ENCODE assay signal across 13 cellular contexts in the genomic region with DNA sequence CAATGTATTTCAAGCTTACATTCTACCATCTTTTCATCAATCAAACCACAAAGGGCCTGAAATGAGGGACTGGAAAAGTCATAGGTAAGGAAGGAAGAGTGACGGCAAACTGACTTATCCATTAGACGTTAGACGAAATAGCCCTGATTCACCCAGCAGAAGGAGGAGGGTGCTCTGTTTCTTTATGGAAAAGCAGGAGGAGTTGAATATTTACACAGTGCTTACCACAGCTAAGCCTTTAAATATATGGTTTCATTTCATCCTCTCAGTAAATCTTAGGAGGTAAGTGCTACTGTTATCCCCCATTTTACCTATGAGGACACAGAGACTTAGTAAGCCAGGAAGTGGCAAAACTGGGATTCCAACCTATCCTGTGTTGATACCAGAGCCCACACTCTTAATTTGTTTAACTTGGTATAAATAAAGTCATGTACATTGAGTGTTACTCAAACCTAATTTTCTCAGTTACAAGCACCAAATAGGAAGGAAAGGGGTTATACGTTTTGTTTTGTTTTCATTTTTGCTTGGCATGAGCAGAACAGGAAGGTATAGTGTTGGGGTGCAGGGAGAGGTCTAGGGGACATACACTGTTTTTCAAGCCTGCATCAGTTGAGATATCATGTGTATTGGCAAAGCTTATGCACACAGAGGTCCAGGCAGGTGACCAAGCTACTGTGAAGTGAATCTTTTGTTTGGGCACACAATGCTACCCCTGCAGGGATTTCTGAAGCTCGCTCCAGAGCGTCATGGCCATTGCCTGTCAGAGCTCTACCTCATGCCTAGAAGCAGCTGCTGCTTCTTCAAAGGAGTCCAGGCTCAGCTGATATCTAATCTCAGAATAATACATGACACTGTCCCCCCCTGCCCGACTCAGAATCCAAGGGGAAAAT.
A peak's percentile ranks its signal among the peaks of the same experiment; 100 is the strongest.
DNase-seq lines count a peak whose midpoint lies in the region; ATAC-seq and TF ChIP-seq lines count a peak whose summit lies in the region.
"Had no signal": no experiment of that assay in that cellular context is flagged by ENCODE, and none has a peak within 500 bp of the region (broad histone marks: within the 10 kb centered on the region; RNA-seq: fewer than 3 reads in every experiment).

No MANE protein-coding gene starts in this region.

- H3K9ac ChIP-seq in trophoblast cell (ENCODE audit: low read length), result peak overlapping the region; percentile 28

- H3K27ac ChIP-seq in dorsolateral prefrontal cortex, result peak overlapping the region; percentile 46 to 100 (median 95)
- H3K27ac ChIP-seq in trophoblast cell (ENCODE audit: low read depth, low read length), result peak overlapping the region; percentile 95
- H3K27ac ChIP-seq: body of pancreas, SK-N-MC had no signal

- H3K4me2 ChIP-seq in trophoblast cell (ENCODE audit: low read length), result peak overlapping the region; percentile 53

- H3K9me3 ChIP-seq in trophoblast cell (ENCODE audit: insufficient read depth, low read depth, low read length), result no peaks in the 10 kb centered on the region
- H3K9me3 ChIP-seq: body of pancreas had no signal

- H3K23ac ChIP-seq in trophoblast cell (ENCODE audit: low read length), result no peak overlapping the region

- H3K36me3 ChIP-seq in trophoblast cell (ENCODE audit: control insufficient read depth in 1 of 2, insufficient read depth in 2 of 2, low read length in 2 of 2), result no peaks in the 10 kb centered on the region

- peak overlapping the region; percentile 19 for H2AFZ ChIP-seq in trophoblast cell (ENCODE audit: insufficient read depth, low read length, poor library complexity)

- DNase-seq in NCI-H69 (lab: John Stamatoyannopoulos, UW) (peak; percentile 76), dorsolateral prefrontal cortex (peak in 1 of 10 donors; percentile 26), trophoblast cell (peak in 1 of 2 donors; percentile 40), germinal center (ENCODE audit: low spot score) (no peak)
- DNase-seq: AML-193; body of pancreas; KBM-7; stimulated activated CD4-positive, alpha-beta T cell treated with anti-CD3 and anti-CD28 coated beads, Interleukin-2, amount 100 ng/mL, for 24 hours had no signal

- peak overlapping the region; percentile 90 for H3K14ac ChIP-seq in trophoblast cell (ENCODE audit: low read length)

- H3K4ac ChIP-seq in trophoblast cell (ENCODE audit: low read depth, low read length), result peak overlapping the region; percentile 48

- H4K8ac ChIP-seq in trophoblast cell (ENCODE audit: low read depth, low read length), result peak overlapping the region; percentile 75

- peaks cover 32 to 47% of the 10 kb centered on the region in 2 experiments for H3K4me1 ChIP-seq in trophoblast cell (ENCODE audit: control insufficient read depth in 1 of 2, insufficient read depth in 2 of 2, low read length in 2 of 2)

- H4K12ac ChIP-seq in trophoblast cell (ENCODE audit: low read depth, low read length), result peak overlapping the region; percentile 35

- ATAC-seq in GM18870 (IDR thresholded peaks at IDR 0.05; ENCODE audit: unreplicated experiment) (peak; percentile 50), HG02642 (IDR thresholded peaks at IDR 0.05; ENCODE audit: poor library complexity, unreplicated experiment) (no peak), GM18517 (IDR thresholded peaks at IDR 0.05; ENCODE audit: unreplicated experiment) (no peak), HG03469 (IDR thresholded peaks at IDR 0.05; ENCODE audit: unreplicated experiment) (no peak)
- ATAC-seq: body of pancreas had no signal

- WGBS in trophoblast cell (ENCODE audit: extremely low coverage, insufficient coverage, insufficient read length), result no CpG with 5 or more reads among the region's 7 CpGs

- H4K91ac ChIP-seq in trophoblast cell (ENCODE audit: low read depth, low read length), result peak overlapping the region; percentile 95

- peak overlapping the region; percentile 92 for H2BK12ac ChIP-seq in trophoblast cell (ENCODE audit: low read length)

- H2AK5ac ChIP-seq in trophoblast cell (ENCODE audit: low read length), result peak overlapping the region; percentile 73

- intact Hi-C loops in dorsolateral prefrontal cortex (cut with DNase I), result loop anchor here (5.0 to 10.0 kb wide), 5 partner anchors 49 to 99 kb away; a partner anchor contains a TSS

- TF ChIP-seq CTCF in dorsolateral prefrontal cortex (IDR thresholded peaks at IDR 0.05 in 54 of 56, conservative IDR thresholded peaks at IDR 0.05 in 2 of 56; ENCODE audit: low read depth in 1 of 56, partially characterized antibody in 56 of 56), result no peak

- peaks cover 46% of the 10 kb centered on the region for H3K79me1 ChIP-seq in trophoblast cell (ENCODE audit: low read length)

- H3K4me3 ChIP-seq in dorsolateral prefrontal cortex (peak overlapping the region in 2 of 59 donors; percentile 8 to 10), trophoblast cell (ENCODE audit: low read depth, low read length) (no peak overlapping the region)
- H3K4me3 ChIP-seq: body of pancreas, SK-N-MC had no signal

- peak overlapping the region; percentile 80 for H3K18ac ChIP-seq in trophoblast cell (ENCODE audit: low read length)

- peak overlapping the region; percentile 94 for H2BK5ac ChIP-seq in trophoblast cell (ENCODE audit: low read depth, low read length, poor library complexity)

- H2BK120ac ChIP-seq in trophoblast cell (ENCODE audit: insufficient read depth, low read length, poor library complexity), result peak overlapping the region; percentile 93

- no peaks in the 10 kb centered on the region for H3K27me3 ChIP-seq in dorsolateral prefrontal cortex
- no peaks in the 10 kb centered on the region for H3K27me3 ChIP-seq in trophoblast cell (ENCODE audit: insufficient read depth, low read length)
- H3K27me3 ChIP-seq: body of pancreas had no signal

- H3K79me2 ChIP-seq in trophoblast cell (ENCODE audit: control insufficient read depth, insufficient read depth, low read length, poor library complexity), result peaks cover 15% of the 10 kb centered on the region
